In the genomic region with DNA sequence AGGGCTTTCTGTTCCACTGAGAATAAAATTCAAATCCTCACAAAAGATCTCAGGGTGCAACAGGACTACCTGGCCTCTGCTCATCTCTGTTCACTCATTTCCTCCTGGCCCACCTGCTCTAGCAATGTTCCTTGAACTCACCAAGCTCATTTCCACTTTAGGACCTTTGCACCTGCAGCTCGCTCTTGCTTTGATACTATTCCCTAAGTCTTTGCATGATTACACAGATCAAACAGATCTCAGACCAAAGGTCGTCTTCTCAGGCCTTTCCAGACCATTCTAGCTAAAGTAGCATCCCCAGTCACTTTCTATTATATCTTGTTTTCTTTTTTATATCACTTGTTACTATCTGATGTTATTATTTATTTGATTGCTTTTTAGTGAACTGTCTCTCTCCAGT, we compare ENCODE assay signal across 20 cellular contexts. TPM values are rescaled to one million over a fixed set of nuclear protein-coding genes. Genes with fewer than 3 reads are reported as not detected.
DNase-seq lines count a peak whose midpoint lies in the region; ATAC-seq and TF ChIP-seq lines count a peak whose summit lies in the region.
"Had no signal": no experiment of that assay in that cellular context is flagged by ENCODE, and none has a peak within 500 bp of the region (broad histone marks: within the 10 kb centered on the region; RNA-seq: fewer than 3 reads in every experiment).

No MANE protein-coding gene starts in this region.

- H3K36me3 Mint-ChIP-seq in activated naive CD8-positive, alpha-beta T cell treated with anti-CD3 and anti-CD28 coated beads, Interleukin-2, amount 10 ng/mL, durations not matched to agents 7 days and 5 days = peaks cover 23% of the 10 kb centered on the region
- peaks cover 5% of the 10 kb centered on the region for H3K36me3 Mint-ChIP-seq in activated naive CD8-positive, alpha-beta T cell treated with anti-CD3 and anti-CD28 coated beads for 36 hours
- H3K36me3 Mint-ChIP-seq in dendritic cell treated with granulocyte-macrophage colony-stimulating factor and Interleukin-4, amounts not matched to agents 40 ng/mL and 50 ng/mL, for 4 days (ENCODE audit: low read depth) = no peaks in the 10 kb centered on the region

- H3K27me3 Mint-ChIP-seq in activated naive CD8-positive, alpha-beta T cell treated with anti-CD3 and anti-CD28 coated beads, Interleukin-2, amount 10 ng/mL, durations not matched to agents 7 days and 5 days = no peaks in the 10 kb centered on the region
- no peaks in the 10 kb centered on the region for H3K27me3 Mint-ChIP-seq in activated naive CD8-positive, alpha-beta T cell treated with anti-CD3 and anti-CD28 coated beads for 36 hours
- no peaks in the 10 kb centered on the region for H3K27me3 Mint-ChIP-seq in dendritic cell treated with granulocyte-macrophage colony-stimulating factor and Interleukin-4, amounts not matched to agents 40 ng/mL and 50 ng/mL, for 4 days
- H3K27me3 Mint-ChIP-seq: activated CD4-positive, alpha-beta T cell treated with anti-CD3 and anti-CD28 coated beads, Interleukin-2, amount 10 ng/mL, durations not matched to agents 7 days and 5 days; activated CD8-positive, alpha-beta memory T cell treated with anti-CD3 and anti-CD28 coated beads, Interleukin-2, amount 10 ng/mL, durations not matched to agents 7 days and 5 days had no signal

- DNase-seq in activated naive CD8-positive, alpha-beta T cell treated with anti-CD3 and anti-CD28 coated beads, Interleukin-2, amount 10 ng/mL, durations not matched to agents 7 days and 5 days = no peak
- DNase-seq in activated naive CD8-positive, alpha-beta T cell treated with anti-CD3 and anti-CD28 coated beads for 36 hours = no peak
- DNase-seq in mucosa of gallbladder (ENCODE audit: low spot score) (peak; percentile 44), upper lobe of left lung (no peak), EL (no peak)
- DNase-seq: activated CD4-positive, alpha-beta T cell treated with anti-CD3 and anti-CD28 coated beads, Interleukin-2, amount 10 ng/mL, durations not matched to agents 7 days and 5 days; activated CD8-positive, alpha-beta memory T cell treated with anti-CD3 and anti-CD28 coated beads, Interleukin-2, amount 10 ng/mL, durations not matched to agents 7 days and 5 days; activated naive CD4-positive, alpha-beta T cell treated with Interleukin-2 at 50 U/mL for 16 hours; activated T-cell treated with anti-CD3 and anti-CD28 coated beads, Interleukin-2, amount 50 U/mL, for 72 hours; AML-193; COR-L47; Kasumi-1; NCI-H187; sigmoid colon; stimulated activated CD4-positive, alpha-beta T cell treated with anti-CD3 and anti-CD28 coated beads, Interleukin-15, amount 100 ng/mL, for 24 hours; T1000 had no signal

- H3K4me1 Mint-ChIP-seq in activated naive CD8-positive, alpha-beta T cell treated with anti-CD3 and anti-CD28 coated beads, Interleukin-2, amount 10 ng/mL, durations not matched to agents 7 days and 5 days = peaks cover 30% of the 10 kb centered on the region
- H3K4me1 Mint-ChIP-seq in activated naive CD8-positive, alpha-beta T cell treated with anti-CD3 and anti-CD28 coated beads for 36 hours = peaks cover 22% of the 10 kb centered on the region
- peaks cover 77% of the 10 kb centered on the region for H3K4me1 Mint-ChIP-seq in dendritic cell treated with granulocyte-macrophage colony-stimulating factor and Interleukin-4, amounts not matched to agents 40 ng/mL and 50 ng/mL, for 4 days (ENCODE audit: low read depth)

- H3K4me3 ChIP-seq in upper lobe of left lung = no peak overlapping the region
- H3K4me3 ChIP-seq: sigmoid colon, upper lobe of right lung had no signal

- H3K4me1 ChIP-seq in upper lobe of left lung = peaks cover 4 to 17% (median 10%) of the 10 kb centered on the region in 4 donors
- H3K4me1 ChIP-seq: sigmoid colon had no signal

- POLR2A ChIA-PET in activated naive CD8-positive, alpha-beta T cell treated with anti-CD3 and anti-CD28 coated beads, Interleukin-2, amount 10 ng/mL, durations not matched to agents 7 days and 5 days (lab: Charles Lee) = no interaction called here

- intact Hi-C loops in dendritic cell treated with granulocyte-macrophage colony-stimulating factor and Interleukin-4, amounts not matched to agents 40 ng/mL and 50 ng/mL, for 4 days (cut with micrococcal nuclease) = loop anchor here (2.0 to 5.0 kb wide), 3 partner anchors 21 to 70 kb away; no protein-coding TSS in a partner anchor

- no peaks in the 10 kb centered on the region for H3K9me3 Mint-ChIP-seq in activated naive CD8-positive, alpha-beta T cell treated with anti-CD3 and anti-CD28 coated beads, Interleukin-2, amount 10 ng/mL, durations not matched to agents 7 days and 5 days
- H3K9me3 Mint-ChIP-seq in activated naive CD8-positive, alpha-beta T cell treated with anti-CD3 and anti-CD28 coated beads for 36 hours = no peaks in the 10 kb centered on the region
- no peaks in the 10 kb centered on the region for H3K9me3 Mint-ChIP-seq in dendritic cell treated with granulocyte-macrophage colony-stimulating factor and Interleukin-4, amounts not matched to agents 40 ng/mL and 50 ng/mL, for 4 days
- H3K9me3 Mint-ChIP-seq: activated CD4-positive, alpha-beta T cell treated with anti-CD3 and anti-CD28 coated beads, Interleukin-2, amount 10 ng/mL, durations not matched to agents 7 days and 5 days; activated T-cell treated with anti-CD3 and anti-CD28 coated beads, Interleukin-2, amount 50 U/mL, for 72 hours had no signal

- no peak overlapping the region for H3K4me3 Mint-ChIP-seq in activated naive CD8-positive, alpha-beta T cell treated with anti-CD3 and anti-CD28 coated beads, Interleukin-2, amount 10 ng/mL, durations not matched to agents 7 days and 5 days
- no peak overlapping the region for H3K4me3 Mint-ChIP-seq in activated naive CD8-positive, alpha-beta T cell treated with anti-CD3 and anti-CD28 coated beads for 36 hours
- no peak overlapping the region for H3K4me3 Mint-ChIP-seq in dendritic cell treated with granulocyte-macrophage colony-stimulating factor and Interleukin-4, amounts not matched to agents 40 ng/mL and 50 ng/mL, for 4 days
- H3K4me3 Mint-ChIP-seq: activated CD4-positive, alpha-beta T cell treated with anti-CD3 and anti-CD28 coated beads, Interleukin-2, amount 10 ng/mL, durations not matched to agents 7 days and 5 days; activated CD8-positive, alpha-beta memory T cell treated with anti-CD3 and anti-CD28 coated beads, Interleukin-2, amount 10 ng/mL, durations not matched to agents 7 days and 5 days had no signal

- no peak for TF ChIP-seq EP300 in upper lobe of left lung (IDR thresholded peaks at IDR 0.05)

- H3K9me3 ChIP-seq in upper lobe of left lung = no peaks in the 10 kb centered on the region
- H3K9me3 ChIP-seq: sigmoid colon, upper lobe of right lung had no signal

- 96 to 100% methylated on average over 2 of the region's 2 CpGs for WGBS in upper lobe of left lung, 2 donors

- no peak for TF ChIP-seq POLR2A in upper lobe of left lung (IDR thresholded peaks at IDR 0.05)

- peak overlapping the region; percentile 14 for H3K27ac Mint-ChIP-seq in activated naive CD8-positive, alpha-beta T cell treated with anti-CD3 and anti-CD28 coated beads, Interleukin-2, amount 10 ng/mL, durations not matched to agents 7 days and 5 days
- H3K27ac Mint-ChIP-seq in activated naive CD8-positive, alpha-beta T cell treated with anti-CD3 and anti-CD28 coated beads for 36 hours = no peak overlapping the region
- H3K27ac Mint-ChIP-seq in dendritic cell treated with granulocyte-macrophage colony-stimulating factor and Interleukin-4, amounts not matched to agents 40 ng/mL and 50 ng/mL, for 4 days = peak overlapping the region; percentile 89
- H3K27ac Mint-ChIP-seq: activated CD8-positive, alpha-beta memory T cell treated with anti-CD3 and anti-CD28 coated beads, Interleukin-2, amount 10 ng/mL, durations not matched to agents 7 days and 5 days; activated T-cell treated with anti-CD3 and anti-CD28 coated beads, Interleukin-2, amount 50 U/mL, for 72 hours had no signal

- no peak for ATAC-seq in activated naive CD8-positive, alpha-beta T cell treated with anti-CD3 and anti-CD28 coated beads, Interleukin-2, amount 10 ng/mL, durations not matched to agents 7 days and 5 days (ENCODE audit: low read depth)
- ATAC-seq in upper lobe of left lung (ENCODE audit: low FRiP score in 2 of 2) = no peak
- no peak for ATAC-seq in HG02870 (IDR thresholded peaks at IDR 0.05; ENCODE audit: unreplicated experiment)
- no peak for ATAC-seq in GM19035 (IDR thresholded peaks at IDR 0.05; ENCODE audit: unreplicated experiment)

- no peaks in the 10 kb centered on the region for H3K36me3 ChIP-seq in upper lobe of left lung
- H3K36me3 ChIP-seq: sigmoid colon, upper lobe of right lung had no signal

- no peaks in the 10 kb centered on the region for H3K27me3 ChIP-seq in upper lobe of left lung
- H3K27me3 ChIP-seq: sigmoid colon, upper lobe of right lung had no signal

- no peak for TF ChIP-seq CTCF in upper lobe of left lung (IDR thresholded peaks at IDR 0.05)

- H3K27ac ChIP-seq in upper lobe of left lung = peak overlapping the region in 3 of 4 donors; percentile 17 to 79 (median 70)
- H3K27ac ChIP-seq: upper lobe of right lung had no signal

RNA-seq across cellular contexts. Expression of gene B3GNT5, which starts 54.7 kb away (rescaled TPM):
- total RNA-seq in activated naive CD8-positive, alpha-beta T cell treated with anti-CD3 and anti-CD28 coated beads, Interleukin-2, amount 10 ng/mL, durations not matched to agents 7 days and 5 days = under 1 TPM; 0.61 to 0.79 TPM
- total RNA-seq in activated naive CD8-positive, alpha-beta T cell treated with anti-CD3 and anti-CD28 coated beads for 36 hours = 10 to 100 TPM; 11.3 to 13.3 TPM
- 27.1 TPM for total RNA-seq in mucosa of gallbladder
- 10 to 100 TPM; 15.7 to 44.5 (median 28.3) TPM for total RNA-seq in upper lobe of left lung

Comparison
In these comparisons a context has a peak if more than half of its experiments do, and no peak if none do; other contexts are left out.
1. RNA of gene B3GNT5, which starts 54.7 kb away (total RNA-seq): 15.7 to 44.5 TPM in upper lobe of left lung, 27.1 TPM in mucosa of gallbladder (single experiment) and 11.3 to 13.3 TPM in activated naive CD8-positive, alpha-beta T cell treated with anti-CD3 and anti-CD28 coated beads for 36 hours; 0.61 to 0.79 TPM in activated naive CD8-positive, alpha-beta T cell treated with anti-CD3 and anti-CD28 coated beads, Interleukin-2, amount 10 ng/mL, durations not matched to agents 7 days and 5 days; every median in the first group is over 4 times any median in the second.